9 cellular contexts compared by ENCODE assay signal in the genomic region with DNA sequence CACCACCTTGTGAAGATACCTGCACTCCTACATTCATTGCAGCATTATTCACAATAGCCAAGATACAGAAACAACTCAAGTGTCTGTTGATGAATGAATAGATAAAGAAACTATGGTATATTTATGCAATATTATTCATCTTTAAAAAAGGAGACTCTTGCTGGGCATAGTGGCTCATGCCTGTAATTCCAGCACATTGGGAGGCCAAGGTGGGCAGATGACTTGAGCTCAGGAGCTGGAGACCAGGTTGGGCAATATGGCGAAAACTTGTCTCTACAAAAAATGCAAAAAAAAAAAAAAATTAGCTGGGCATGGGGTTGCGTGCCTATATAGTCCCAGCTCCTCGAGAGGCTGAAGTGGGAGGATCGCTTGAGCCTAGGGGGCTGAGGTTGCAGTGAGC.
"Had no signal": no experiment of that assay in that cellular context is flagged by ENCODE, and none has a peak within 500 bp of the region (broad histone marks: within the 10 kb centered on the region; RNA-seq: fewer than 3 reads in every experiment).

No MANE protein-coding gene starts in this region.

- H3K9me3 ChIP-seq: HAP-1 had no signal

- H3K4me1 ChIP-seq: HAP-1 had no signal

- H3K36me3 ChIP-seq: HAP-1 had no signal

- DNase-seq: GM23248, GOT3, H7, H9, HCEC 1CT, HFFc6 had no signal

- H3K27ac ChIP-seq: GM23248 had no signal

- H3K9ac ChIP-seq: GM23248 had no signal

- ATAC-seq: GM23338, HCT116 had no signal

- H3K4me2 ChIP-seq: GM23338 had no signal

- H2AFZ ChIP-seq: GM23248, GM23338 had no signal

- H3K4me3 ChIP-seq: GM23248, GM23338, HAP-1 had no signal
